ENCODE assay signal across 12 cellular contexts in genomic region chr6:38261626-38262025, GRCh38.
DNase-seq lines count a peak whose midpoint lies in the region; ATAC-seq and TF ChIP-seq lines count a peak whose summit lies in the region.
"Had no signal": no experiment of that assay in that cellular context is flagged by ENCODE, and none has a peak within 500 bp of the region (broad histone marks: within the 10 kb centered on the region; RNA-seq: fewer than 3 reads in every experiment).

No MANE protein-coding gene starts in this region.

- H3K4me1 ChIP-seq in HUES6 (ENCODE audit: control insufficient read depth, insufficient read depth, low read length) (peaks cover 31% of the 10 kb centered on the region), skeletal muscle satellite cell (ENCODE audit: control insufficient read depth, insufficient read depth, low read length) (peaks cover 47% of the 10 kb centered on the region)

- intact Hi-C loops in left cardiac atrium (cut with DNase I): no loop called here

- peak overlapping the region; percentile 80 for H3K4me2 ChIP-seq in skeletal muscle satellite cell (ENCODE audit: low read length)

- peak overlapping the region; percentile 75 for H3K9ac ChIP-seq in HUES6 (ENCODE audit: low read length)
- peak overlapping the region; percentile 40 for H3K9ac ChIP-seq in skeletal muscle satellite cell (ENCODE audit: low read depth, low read length)

- H3K9me3 ChIP-seq in HUES6 (ENCODE audit: control insufficient read depth, insufficient read depth, low read depth, low read length) (no peaks in the 10 kb centered on the region), skeletal muscle satellite cell (replicated peaks; ENCODE audit: low read length) (no peaks in the 10 kb centered on the region)

- DNase-seq in left cardiac atrium (no peak), KG1 (lab: John Stamatoyannopoulos, UW) (no peak), SKM-1 treated with dmso at 0.1 percent for 144 hours (lab: John Stamatoyannopoulos, UW; ENCODE audit: unreplicated experiment) (no peak), coronary artery (ENCODE audit: low spot score) (no peak)
- DNase-seq: COR-L47; natural killer cell; NCI-H1436 treated with DMSO at 0.1 percent for 48 hours; stimulated activated CD8-positive, alpha-beta memory T cell treated with anti-CD3 and anti-CD28 coated beads, Interleukin-4, amount 100 ng/mL, for 48 hours; T1000 had no signal

- H3K4me3 ChIP-seq in HUES6 (ENCODE audit: low read depth, low read length) (no peak overlapping the region), WI38 (ENCODE audit: low read depth, low read length) (peak overlapping the region; percentile 29), skeletal muscle satellite cell (ENCODE audit: low read length) (peak overlapping the region; percentile 54), coronary artery (no peak overlapping the region)

- H3K27ac ChIP-seq in HUES6 (ENCODE audit: low read depth, low read length) (peak overlapping the region; percentile 60), coronary artery (peak overlapping the region in 1 of 2 donors; percentile 2)

- H3K36me3 ChIP-seq in HUES6 (ENCODE audit: control insufficient read depth, insufficient read depth, low read length) (no peaks in the 10 kb centered on the region), skeletal muscle satellite cell (ENCODE audit: insufficient read depth, low read length) (no peaks in the 10 kb centered on the region)

- TF ChIP-seq CTCF in WI38 (IDR thresholded peaks at IDR 0.05; ENCODE audit: low read depth, low read length) (no peak), coronary artery (IDR thresholded peaks at IDR 0.05) (no peak)

- ATAC-seq in left cardiac atrium: peak; percentile 44 to 49
- ATAC-seq: natural killer cell had no signal

- H3K27me3 ChIP-seq in HUES6 (ENCODE audit: control insufficient read depth, insufficient read depth, low read length) (no peaks in the 10 kb centered on the region), skeletal muscle satellite cell (ENCODE audit: control insufficient read depth, insufficient read depth, low read length) (no peaks in the 10 kb centered on the region)

Comparison
In these comparisons a context has a peak if more than half of its experiments do, and no peak if none do; other contexts are left out.
1. H3K4me3 ChIP-seq: peak in WI38 (single experiment) and skeletal muscle satellite cell (single experiment); none in HUES6 (single experiment) and coronary artery (single experiment).